9 cellular contexts compared by ENCODE assay signal in the genomic region with DNA sequence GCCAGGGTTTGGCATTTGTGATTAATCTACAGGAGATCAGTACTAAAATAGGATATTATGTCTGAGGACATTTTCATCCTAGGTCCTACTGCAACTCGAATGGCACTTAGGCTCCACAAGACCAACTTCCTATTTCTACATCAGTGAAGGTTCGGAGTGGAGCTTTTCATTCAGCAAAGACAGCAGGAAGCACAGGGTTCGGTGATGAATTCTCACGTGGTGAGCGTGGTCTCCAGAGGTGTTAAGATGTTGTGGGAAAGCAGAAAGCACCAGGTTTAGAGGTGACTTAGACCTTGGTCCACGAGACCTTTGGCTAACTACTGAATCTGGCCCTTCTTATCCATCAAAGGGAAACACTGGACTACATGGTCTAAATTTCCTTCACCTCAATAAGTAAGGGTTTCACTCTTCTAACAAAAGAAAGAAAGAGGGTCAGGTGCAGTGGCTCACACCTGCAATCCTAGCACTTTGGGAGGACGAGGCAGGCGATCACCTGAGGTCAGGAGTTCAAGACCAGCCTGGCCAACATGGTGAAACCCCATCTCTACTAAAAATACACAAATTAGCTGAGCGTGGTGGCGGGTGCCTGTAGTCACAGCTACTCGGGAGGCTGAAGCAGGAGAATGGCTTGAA. TPM values are rescaled to one million over a fixed set of nuclear protein-coding genes. Genes with fewer than 3 reads are reported as not detected.
A peak's percentile ranks its signal among the peaks of the same experiment; 100 is the strongest.
DNase-seq lines count a peak whose midpoint lies in the region; ATAC-seq and TF ChIP-seq lines count a peak whose summit lies in the region.
"Had no signal": no experiment of that assay in that cellular context is flagged by ENCODE, and none has a peak within 500 bp of the region (broad histone marks: within the 10 kb centered on the region; RNA-seq: fewer than 3 reads in every experiment).

No MANE protein-coding gene starts in this region.

- DNase-seq in activated T-cell treated with anti-CD3 and anti-CD28 coated beads, Interleukin-2, amount 50 U/mL, for 4 hours = no peak
- DNase-seq in activated T-cell treated with anti-CD3 and anti-CD28 coated beads for 4 hours = no peak
- peak in 25 of 34 experiments; percentile 10 to 59 (median 32) for DNase-seq in T-cell
- DNase-seq in effector memory CD8-positive, alpha-beta T cell = peak; percentile 56 to 59 (median 57)
- DNase-seq in NCI-H2171 treated with DMSO at 0.1 percent for 48 hours (lab: John Stamatoyannopoulos, UW) = no peak
- DNase-seq in Caco-2 = no peak
- DNase-seq: foreskin fibroblast had no signal

- H3K36me3 Mint-ChIP-seq in activated T-cell treated with anti-CD3 and anti-CD28 coated beads, Interleukin-2, amount 50 U/mL, for 4 hours (ENCODE audit: insufficient read depth) = no peaks in the 10 kb centered on the region
- H3K36me3 Mint-ChIP-seq in T-cell (no peaks in the 10 kb centered on the region), Caco-2 (ENCODE audit: insufficient read depth, unreplicated experiment) (no peaks in the 10 kb centered on the region)
- peaks cover 5% of the 10 kb centered on the region for H3K36me3 Mint-ChIP-seq in effector memory CD8-positive, alpha-beta T cell (ENCODE audit: insufficient read depth)
- no peaks in the 10 kb centered on the region for H3K36me3 Mint-ChIP-seq in stimulated activated naive CD8-positive, alpha-beta T cell treated with anti-CD3 and anti-CD28 coated beads, Interleukin-15, Interleukin-2, amounts not matched to agents 100 ng/mL and 50 ng/mL, for 24 hours (ENCODE audit: low read depth)

- peaks cover 26% of the 10 kb centered on the region for H3K4me1 Mint-ChIP-seq in activated T-cell treated with anti-CD3 and anti-CD28 coated beads, Interleukin-2, amount 50 U/mL, for 4 hours (ENCODE audit: low read depth)
- H3K4me1 Mint-ChIP-seq in T-cell = peaks cover 20 to 30% (median 21%) of the 10 kb centered on the region in 3 donors
- H3K4me1 Mint-ChIP-seq in effector memory CD8-positive, alpha-beta T cell (ENCODE audit: low read depth in 2 of 2) = peaks cover 26 to 41% of the 10 kb centered on the region in 2 donors
- H3K4me1 Mint-ChIP-seq in stimulated activated naive CD8-positive, alpha-beta T cell treated with anti-CD3 and anti-CD28 coated beads, Interleukin-15, Interleukin-2, amounts not matched to agents 100 ng/mL and 50 ng/mL, for 24 hours (ENCODE audit: low read depth) = peaks cover 17% of the 10 kb centered on the region
- H3K4me1 Mint-ChIP-seq in Caco-2 (ENCODE audit: low read depth, unreplicated experiment) = no peaks in the 10 kb centered on the region

- intact Hi-C loops in Caco-2 (cut with micrococcal nuclease; ENCODE audit: unreplicated experiment) = no loop called here

- H3K4me3 ChIP-seq in Caco-2 (ENCODE audit: low read depth, low read length) = no peak overlapping the region

- CTCF ChIA-PET in T-cell (lab: Charles Lee) = interaction anchor here (0.6 to 1.0 kb wide), 5 partner anchors 9 to 39 kb away, joined by 5 read pairs; no protein-coding TSS in a partner anchor
- CTCF ChIA-PET in Caco-2 (lab: Charles Lee) = no interaction called here

- no peaks in the 10 kb centered on the region for H3K9me3 Mint-ChIP-seq in activated T-cell treated with anti-CD3 and anti-CD28 coated beads, Interleukin-2, amount 50 U/mL, for 4 hours
- H3K9me3 Mint-ChIP-seq in T-cell (peaks cover 0 to 5% (median 0%) of the 10 kb centered on the region in 3 donors), Caco-2 (ENCODE audit: unreplicated experiment) (no peaks in the 10 kb centered on the region)
- no peaks in the 10 kb centered on the region for H3K9me3 Mint-ChIP-seq in effector memory CD8-positive, alpha-beta T cell
- no peaks in the 10 kb centered on the region for H3K9me3 Mint-ChIP-seq in stimulated activated naive CD8-positive, alpha-beta T cell treated with anti-CD3 and anti-CD28 coated beads, Interleukin-15, Interleukin-2, amounts not matched to agents 100 ng/mL and 50 ng/mL, for 24 hours

- H3K27me3 Mint-ChIP-seq in activated T-cell treated with anti-CD3 and anti-CD28 coated beads, Interleukin-2, amount 50 U/mL, for 4 hours (ENCODE audit: low read depth) = no peaks in the 10 kb centered on the region
- H3K27me3 Mint-ChIP-seq in T-cell (no peaks in the 10 kb centered on the region), Caco-2 (ENCODE audit: insufficient read depth, unreplicated experiment) (no peaks in the 10 kb centered on the region)
- H3K27me3 Mint-ChIP-seq in effector memory CD8-positive, alpha-beta T cell = no peaks in the 10 kb centered on the region
- no peaks in the 10 kb centered on the region for H3K27me3 Mint-ChIP-seq in stimulated activated naive CD8-positive, alpha-beta T cell treated with anti-CD3 and anti-CD28 coated beads, Interleukin-15, Interleukin-2, amounts not matched to agents 100 ng/mL and 50 ng/mL, for 24 hours

- peak overlapping the region in 1 of 2 donors; percentile 65 for H3K27ac Mint-ChIP-seq in T-cell
- peak overlapping the region; percentile 64 to 88 for H3K27ac Mint-ChIP-seq in effector memory CD8-positive, alpha-beta T cell
- no peak overlapping the region for H3K27ac Mint-ChIP-seq in stimulated activated naive CD8-positive, alpha-beta T cell treated with anti-CD3 and anti-CD28 coated beads, Interleukin-15, Interleukin-2, amounts not matched to agents 100 ng/mL and 50 ng/mL, for 24 hours
- H3K27ac Mint-ChIP-seq in Caco-2 (ENCODE audit: unreplicated experiment) = no peak overlapping the region

- peak overlapping the region; percentile 50 for H3K4me3 Mint-ChIP-seq in activated T-cell treated with anti-CD3 and anti-CD28 coated beads, Interleukin-2, amount 50 U/mL, for 4 hours
- H3K4me3 Mint-ChIP-seq in T-cell (peak overlapping the region; percentile 24 to 39 (median 37)), Caco-2 (ENCODE audit: unreplicated experiment) (no peak overlapping the region)
- peak overlapping the region; percentile 64 to 71 for H3K4me3 Mint-ChIP-seq in effector memory CD8-positive, alpha-beta T cell
- peak overlapping the region; percentile 45 for H3K4me3 Mint-ChIP-seq in stimulated activated naive CD8-positive, alpha-beta T cell treated with anti-CD3 and anti-CD28 coated beads, Interleukin-15, Interleukin-2, amounts not matched to agents 100 ng/mL and 50 ng/mL, for 24 hours

- no peaks in the 10 kb centered on the region for H3K27me3 ChIP-seq in Caco-2 (replicated peaks; ENCODE audit: control insufficient read depth, insufficient read depth, low read length)

- peak; percentile 40 to 65 for ATAC-seq in activated T-cell treated with anti-CD3 and anti-CD28 coated beads, Interleukin-2, amount 50 U/mL, for 4 hours
- ATAC-seq in T-cell (replicated peaks in 1 of 4) (peak in 2 of 4 experiments; percentile 54 to 63), HG02885 (IDR thresholded peaks at IDR 0.05; ENCODE audit: poor library complexity, unreplicated experiment) (no peak)
- peak; percentile 91 for ATAC-seq in effector memory CD8-positive, alpha-beta T cell (replicated peaks)

- H3K4me1 ChIP-seq in Caco-2 = peaks cover 5% of the 10 kb centered on the region; the same call in 1 of the 2 replicates

- no peaks in the 10 kb centered on the region for H3K9me3 ChIP-seq in Caco-2

- no peak for TF ChIP-seq CTCF in Caco-2 (IDR thresholded peaks at IDR 0.05; ENCODE audit: insufficient read depth in 1 of 2, low read depth in 1 of 2, low read length in 1 of 2, severe bottlenecking in 1 of 2, unreplicated experiment in 1 of 2)

- no TSS peak for BruUV-seq in Caco-2 (replicated peaks; lab: Mats Ljungman, UMichigan)

- POLR2A ChIA-PET in T-cell (lab: Charles Lee) = interaction anchor here (0.5 to 0.6 kb wide), 3 partner anchors 16 to 979 kb away, joined by 4 to 11 read pairs (median 6); no protein-coding TSS in a partner anchor
- POLR2A ChIA-PET in Caco-2 (lab: Charles Lee) = no interaction called here

- no peaks in the 10 kb centered on the region for H3K36me3 ChIP-seq in Caco-2 (ENCODE audit: control insufficient read depth, insufficient read depth, low read length)

RNA-seq across cellular contexts. Expression of a gene that starts 14.0 kb away (rescaled TPM):
- total RNA-seq in activated T-cell treated with anti-CD3 and anti-CD28 coated beads, Interleukin-2, amount 50 U/mL, for 4 hours = 10 to 100 TPM; 41.1 to 47.2 (median 46.6) TPM
- 100 to 1,000 TPM in 2 of 5 donors, 10 to 100 TPM in 3; 76.0 to 115 (median 91.6) TPM for total RNA-seq in T-cell
- total RNA-seq in Caco-2 (2022) = 63.8 and 70.0 TPM in 2 replicates

Comparison
In these comparisons a context has a peak if more than half of its experiments do, and no peak if none do; other contexts are left out.
1. DNase-seq: peak in T-cell (25 of 34) and effector memory CD8-positive, alpha-beta T cell (3 of 3); none in activated T-cell treated with anti-CD3 and anti-CD28 coated beads, Interleukin-2, amount 50 U/mL, for 4 hours (single experiment), activated T-cell treated with anti-CD3 and anti-CD28 coated beads for 4 hours (single experiment), NCI-H2171 treated with DMSO at 0.1 percent for 48 hours (single experiment) and Caco-2 (0 of 2).
2. H3K27ac Mint-ChIP-seq: peak in effector memory CD8-positive, alpha-beta T cell (2 of 2); none in stimulated activated naive CD8-positive, alpha-beta T cell treated with anti-CD3 and anti-CD28 coated beads, Interleukin-15, Interleukin-2, amounts not matched to agents 100 ng/mL and 50 ng/mL, for 24 hours (single experiment) and Caco-2 (single experiment).